In the genomic region with DNA sequence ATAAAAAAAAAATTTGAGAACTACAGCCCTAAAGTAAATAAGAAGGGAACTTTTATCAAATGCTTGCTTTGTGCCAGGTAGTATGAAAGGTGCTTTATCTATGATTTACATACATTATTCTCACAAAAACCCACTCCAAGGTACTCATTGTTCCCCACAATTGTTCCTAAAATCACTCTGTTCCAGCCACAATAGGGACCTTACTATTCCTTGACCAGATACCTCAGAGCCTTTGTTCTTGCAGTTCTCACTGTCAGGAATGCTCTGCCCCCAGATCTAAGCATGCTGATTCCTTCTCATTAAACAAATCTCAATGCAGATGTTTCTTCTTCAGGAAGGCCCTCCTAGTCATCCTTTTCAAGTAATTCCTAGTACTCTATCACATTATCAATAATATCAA, we compare ENCODE assay signal across 21 cellular contexts.
DNase-seq lines count a peak whose midpoint lies in the region; ATAC-seq lines count a peak whose summit lies in the region.
"Had no signal": no experiment of that assay in that cellular context is flagged by ENCODE, and none has a peak within 500 bp of the region (broad histone marks: within the 10 kb centered on the region; RNA-seq: fewer than 3 reads in every experiment).

No MANE protein-coding gene starts in this region.

- no peak overlapping the region for H2BK15ac ChIP-seq in neuronal stem cell (ENCODE audit: low read length)

- no peak overlapping the region for H3K18ac ChIP-seq in neuronal stem cell (ENCODE audit: low read length)

- no peak overlapping the region for H3K23ac ChIP-seq in neuronal stem cell (ENCODE audit: low read depth, low read length, poor library complexity)

- no peak overlapping the region for H3K4me3 Mint-ChIP-seq in activated naive CD4-positive, alpha-beta T cell treated with anti-CD3 and anti-CD28 coated beads, Interleukin-2, amount 50 U/mL, for 24 hours
- no peak overlapping the region for H3K4me3 Mint-ChIP-seq in central memory CD8-positive, alpha-beta T cell
- H3K4me3 Mint-ChIP-seq in activated T-cell treated with anti-CD3 and anti-CD28 coated beads, Interleukin-2, amount 50 U/mL, for 72 hours: no peak overlapping the region
- H3K4me3 Mint-ChIP-seq: HFFc6 had no signal

- H4K8ac ChIP-seq in neuronal stem cell (ENCODE audit: low read depth, low read length): no peak overlapping the region

- no peaks in the 10 kb centered on the region for H3K9me3 Mint-ChIP-seq in activated naive CD4-positive, alpha-beta T cell treated with anti-CD3 and anti-CD28 coated beads, Interleukin-2, amount 50 U/mL, for 24 hours
- no peaks in the 10 kb centered on the region for H3K9me3 Mint-ChIP-seq in central memory CD8-positive, alpha-beta T cell
- no peaks in the 10 kb centered on the region for H3K9me3 Mint-ChIP-seq in activated T-cell treated with anti-CD3 and anti-CD28 coated beads, Interleukin-2, amount 50 U/mL, for 72 hours
- H3K9me3 Mint-ChIP-seq: HFFc6, IgD-negative memory B cell had no signal

- H3K14ac ChIP-seq in neuronal stem cell (ENCODE audit: low read length): no peak overlapping the region

- H3K4ac ChIP-seq in neuronal stem cell (ENCODE audit: low read length): no peak overlapping the region

- 0 out of 2 replicates have a peak overlapping the region, but pooled peaks have one; percentile 17 for H3K4me3 ChIP-seq in iPS-20b (ENCODE audit: low read length)
- no peak overlapping the region for H3K4me3 ChIP-seq in neuronal stem cell (ENCODE audit: low read length in 2 of 2)
- H3K4me3 ChIP-seq: BLaER1, PC-9, SJCRH30 had no signal

- H3K4me1 Mint-ChIP-seq in activated naive CD4-positive, alpha-beta T cell treated with anti-CD3 and anti-CD28 coated beads, Interleukin-2, amount 50 U/mL, for 24 hours: peaks cover 85% of the 10 kb centered on the region
- H3K4me1 Mint-ChIP-seq in central memory CD8-positive, alpha-beta T cell: peaks cover 64% of the 10 kb centered on the region
- H3K4me1 Mint-ChIP-seq in activated T-cell treated with anti-CD3 and anti-CD28 coated beads, Interleukin-2, amount 50 U/mL, for 72 hours (ENCODE audit: low read depth): peaks cover 31% of the 10 kb centered on the region

- no peak overlapping the region for H2AFZ ChIP-seq in neuronal stem cell (ENCODE audit: low read length)
- H2AFZ ChIP-seq: PC-9 had no signal

- no peak overlapping the region for H2BK120ac ChIP-seq in neuronal stem cell (ENCODE audit: low read depth, low read length)

- H3K36me3 Mint-ChIP-seq in activated naive CD4-positive, alpha-beta T cell treated with anti-CD3 and anti-CD28 coated beads, Interleukin-2, amount 50 U/mL, for 24 hours: peaks cover 29% of the 10 kb centered on the region
- H3K36me3 Mint-ChIP-seq in central memory CD8-positive, alpha-beta T cell (ENCODE audit: insufficient read depth): peaks cover 23% of the 10 kb centered on the region
- H3K36me3 Mint-ChIP-seq in activated T-cell treated with anti-CD3 and anti-CD28 coated beads, Interleukin-2, amount 50 U/mL, for 72 hours (ENCODE audit: insufficient read depth in 2 of 2): peaks cover 8 to 10% of the 10 kb centered on the region in 2 donors

- no peak for DNase-seq in activated naive CD4-positive, alpha-beta T cell treated with Interleukin-2 at 50 U/mL for 16 hours
- DNase-seq in central memory CD8-positive, alpha-beta T cell (ENCODE audit: low spot score in 2 of 2): no peak
- DNase-seq in neuronal stem cell (ENCODE audit: low spot score) (peak; percentile 6), NCI-H146 treated with DMSO at 0.1 percent for 48 hours (lab: John Stamatoyannopoulos, UW; ENCODE audit: unreplicated experiment) (no peak), EL (no peak)
- no peak for DNase-seq in activated T-cell treated with anti-CD3 and anti-CD28 coated beads, Interleukin-2, amount 50 U/mL, for 72 hours
- DNase-seq: DND-41, GF-D8, GOT3, HFFc6, NCI-H1105 treated with DMSO at 0.1 percent for 48 hours, NCI-H187 treated with DMSO at 0.1 percent for 48 hours, NCI-H2171, NCI-H446 treated with DMSO at 0.1 percent for 48 hours, NCI-H748 treated with DMSO at 0.1 percent for 48 hours, PC-9, SJCRH30 had no signal

- no peak for ATAC-seq in central memory CD8-positive, alpha-beta T cell (replicated peaks; ENCODE audit: extremely low read depth, poor library complexity, severe bottlenecking)
- ATAC-seq in activated T-cell treated with anti-CD3 and anti-CD28 coated beads, Interleukin-2, amount 50 U/mL, for 72 hours (replicated peaks in 1 of 2): no peak

- H3K27me3 ChIP-seq in iPS-20b (ENCODE audit: insufficient read depth, low read length) (no peaks in the 10 kb centered on the region), neuronal stem cell (ENCODE audit: control insufficient read depth in 3 of 3, insufficient read depth in 3 of 3, low read depth in 1 of 3, low read length in 3 of 3) (no peaks in the 10 kb centered on the region)
- H3K27me3 ChIP-seq: BLaER1, SJCRH30 had no signal

- H3K27me3 Mint-ChIP-seq in activated naive CD4-positive, alpha-beta T cell treated with anti-CD3 and anti-CD28 coated beads, Interleukin-2, amount 50 U/mL, for 24 hours: no peaks in the 10 kb centered on the region
- no peaks in the 10 kb centered on the region for H3K27me3 Mint-ChIP-seq in central memory CD8-positive, alpha-beta T cell
- H3K27me3 Mint-ChIP-seq in activated T-cell treated with anti-CD3 and anti-CD28 coated beads, Interleukin-2, amount 50 U/mL, for 72 hours (ENCODE audit: low read depth): no peaks in the 10 kb centered on the region
- H3K27me3 Mint-ChIP-seq: IgD-negative memory B cell had no signal

- H2BK12ac ChIP-seq in neuronal stem cell (ENCODE audit: low read length): no peak overlapping the region

- no peak overlapping the region for H4K91ac ChIP-seq in neuronal stem cell (ENCODE audit: low read depth, low read length, poor library complexity)

- H3K9ac ChIP-seq in iPS-20b (ENCODE audit: low read depth, low read length): no peak overlapping the region
- H3K9ac ChIP-seq in neuronal stem cell (ENCODE audit: low read depth, low read length, poor library complexity): no peak overlapping the region
- H3K9ac ChIP-seq: BLaER1 had no signal

- no peak overlapping the region for H2BK5ac ChIP-seq in neuronal stem cell (ENCODE audit: low read length)

- no peaks in the 10 kb centered on the region for H3K79me1 ChIP-seq in neuronal stem cell (ENCODE audit: low read depth, low read length)

- H3K4me2 ChIP-seq in neuronal stem cell (ENCODE audit: insufficient read depth, low read length, poor library complexity, severe bottlenecking): no peak overlapping the region
- H3K4me2 ChIP-seq: BLaER1, PC-9 had no signal

- H3K27ac ChIP-seq in iPS-20b (ENCODE audit: low read length) (no peak overlapping the region), neuronal stem cell (replicated peaks; ENCODE audit: low read length) (no peak overlapping the region)
- H3K27ac ChIP-seq: BLaER1, PC-9, SJCRH30 had no signal

- H3K36me3 ChIP-seq in iPS-20b (ENCODE audit: insufficient read depth, low read depth, low read length): peaks cover 22% of the 10 kb centered on the region
- peaks cover 0 to 42% of the 10 kb centered on the region in 2 donors for H3K36me3 ChIP-seq in neuronal stem cell (replicated peaks in 1 of 2; ENCODE audit: control insufficient read depth in 2 of 2, insufficient read depth in 2 of 2, low read length in 2 of 2)

- H3K27ac Mint-ChIP-seq in activated naive CD4-positive, alpha-beta T cell treated with anti-CD3 and anti-CD28 coated beads, Interleukin-2, amount 50 U/mL, for 24 hours: peak overlapping the region; percentile 27
- peak overlapping the region; percentile 20 for H3K27ac Mint-ChIP-seq in central memory CD8-positive, alpha-beta T cell (ENCODE audit: low read depth)
- no peak overlapping the region for H3K27ac Mint-ChIP-seq in activated T-cell treated with anti-CD3 and anti-CD28 coated beads, Interleukin-2, amount 50 U/mL, for 72 hours
- H3K27ac Mint-ChIP-seq: HFFc6 had no signal

- H2AK5ac ChIP-seq in neuronal stem cell (ENCODE audit: low read depth, low read length): no peak overlapping the region

- H3K9me3 ChIP-seq in iPS-20b (ENCODE audit: insufficient read depth, low read depth, low read length) (no peaks in the 10 kb centered on the region), neuronal stem cell (replicated peaks in 1 of 2; ENCODE audit: control insufficient read depth in 2 of 2, insufficient read depth in 1 of 2, low read depth in 1 of 2, low read length in 2 of 2) (no peaks in the 10 kb centered on the region)
- H3K9me3 ChIP-seq: BLaER1, SJCRH30 had no signal

- H3K4me1 ChIP-seq in iPS-20b (ENCODE audit: insufficient read depth, low read length) (peaks cover 17% of the 10 kb centered on the region), neuronal stem cell (ENCODE audit: control insufficient read depth in 2 of 2, insufficient read depth in 1 of 2, low read depth in 1 of 2, low read length in 2 of 2) (peaks cover 2 to 3% of the 10 kb centered on the region in 2 donors)
- H3K4me1 ChIP-seq: BLaER1, SJCRH30 had no signal
